37 cellular contexts compared by ENCODE assay signal in genomic region chr4:136097676-136098075, GRCh38.
"Had no signal": no experiment of that assay in that cellular context is flagged by ENCODE, and none has a peak within 500 bp of the region (broad histone marks: within the 10 kb centered on the region; RNA-seq: fewer than 3 reads in every experiment).

No MANE protein-coding gene starts in this region.

- ATAC-seq: activated CD8-positive, alpha-beta T cell treated with anti-CD3 and anti-CD28 coated beads for 36 hours; activated naive CD8-positive, alpha-beta T cell treated with anti-CD3 and anti-CD28 coated beads, Interleukin-2, amount 50 U/mL, for 24 hours; activated T-cell treated with anti-CD3 and anti-CD28 coated beads, Interleukin-2, amount 50 U/mL, for 4 hours; activated T-cell treated with anti-CD3 and anti-CD28 coated beads, Interleukin-2, amount 50 U/mL, for 72 hours; activated T-helper 17 cell treated with anti-CD3 and anti-CD28 coated beads, Interleukin-2, amount 50 U/mL, for 72 hours had no signal

- H3K9me3 Mint-ChIP-seq: activated B cell treated with CpG ODN at 0.5 μM for 24 hours; activated CD4-positive, alpha-beta T cell treated with anti-CD3 and anti-CD28 coated beads, Interleukin-2, amount 10 ng/mL, durations not matched to agents 24 days and 14 days; activated naive CD4-positive, alpha-beta T cell treated with anti-CD3 and anti-CD28 coated beads, Interleukin-2, amount 50 U/mL, for 24 hours; activated T-helper 17 cell treated with anti-CD3 and anti-CD28 coated beads, Interleukin-2, amount 50 U/mL, for 72 hours had no signal

- H3K4me3 Mint-ChIP-seq: activated B cell treated with CpG ODN at 0.5 μM for 24 hours; activated CD4-positive, alpha-beta memory T cell treated with anti-CD3 and anti-CD28 coated beads for 36 hours; activated CD4-positive, alpha-beta T cell treated with anti-CD3 and anti-CD28 coated beads, Interleukin-2, amount 10 ng/mL, durations not matched to agents 24 days and 14 days; activated CD8-positive, alpha-beta T cell treated with anti-CD3 and anti-CD28 coated beads for 36 hours; activated naive CD4-positive, alpha-beta T cell treated with anti-CD3 and anti-CD28 coated beads, Interleukin-2, amount 10 ng/mL, durations not matched to agents 7 days and 5 days; activated naive CD4-positive, alpha-beta T cell treated with anti-CD3 and anti-CD28 coated beads, Interleukin-2, amount 50 U/mL, for 24 hours; activated naive CD8-positive, alpha-beta T cell; activated naive CD8-positive, alpha-beta T cell treated with anti-CD3 and anti-CD28 coated beads, Interleukin-2, amount 10 ng/mL, durations not matched to agents 7 days and 5 days; activated naive CD8-positive, alpha-beta T cell treated with anti-CD3 and anti-CD28 coated beads, Interleukin-2, amount 50 U/mL, for 24 hours; activated T-cell treated with anti-CD3 and anti-CD28 coated beads, Interleukin-2, amount 50 U/mL, for 4 hours; activated T-cell treated with anti-CD3 and anti-CD28 coated beads, Interleukin-2, amount 50 U/mL, for 72 hours; activated T-helper 1 cell treated with anti-CD3 and anti-CD28 coated beads, Interleukin-12 subunit alpha, Interleukin-12 subunit beta, Interleukin-2, Interleukin-4 antibody, amounts not matched to agents 30 ng/mL and 10 ng/mL and 1 ng/mL, durations not matched to agents 14 hours and 24 hours and 36 hours; activated T-helper 17 cell treated with anti-CD3 and anti-CD28 coated beads, Interleukin-2, amount 50 U/mL, for 72 hours; brain; central memory CD8-positive, alpha-beta T cell; T-helper 1 cell treated with Interleukin-12 subunit alpha and Interleukin-12 subunit beta and Interleukin-4 antibody, amounts not matched to agents 30 μg/mL and 1 μg/mL, for 36 hours had no signal

- H3K27me3 Mint-ChIP-seq: activated B cell treated with CpG ODN at 0.5 μM for 24 hours; activated CD4-positive, alpha-beta memory T cell treated with anti-CD3 and anti-CD28 coated beads for 36 hours; activated CD4-positive, alpha-beta T cell treated with anti-CD3 and anti-CD28 coated beads, Interleukin-2, amount 10 ng/mL, durations not matched to agents 24 days and 14 days; activated CD8-positive, alpha-beta T cell treated with anti-CD3 and anti-CD28 coated beads for 36 hours; activated naive CD4-positive, alpha-beta T cell treated with anti-CD3 and anti-CD28 coated beads, Interleukin-2, amount 10 ng/mL, durations not matched to agents 7 days and 5 days; activated naive CD4-positive, alpha-beta T cell treated with anti-CD3 and anti-CD28 coated beads, Interleukin-2, amount 50 U/mL, for 24 hours; activated naive CD8-positive, alpha-beta T cell; activated naive CD8-positive, alpha-beta T cell treated with anti-CD3 and anti-CD28 coated beads, Interleukin-2, amount 10 ng/mL, durations not matched to agents 7 days and 5 days; activated naive CD8-positive, alpha-beta T cell treated with anti-CD3 and anti-CD28 coated beads, Interleukin-2, amount 50 U/mL, for 24 hours; activated T-helper 17 cell treated with anti-CD3 and anti-CD28 coated beads, Interleukin-2, amount 50 U/mL, for 72 hours; brain; central memory CD8-positive, alpha-beta T cell had no signal

- H3K36me3 ChIP-seq: ascending aorta, cardiac muscle cell had no signal

- DNase-seq: activated B cell treated with CpG ODN at 0.5 μM for 24 hours; activated CD4-positive, alpha-beta memory T cell treated with anti-CD3 and anti-CD28 coated beads for 36 hours; activated CD4-positive, alpha-beta T cell treated with anti-CD3 and anti-CD28 coated beads for 4 hours; activated CD4-positive, alpha-beta T cell treated with anti-CD3 and anti-CD28 coated beads, Interleukin-2, amount 10 ng/mL, durations not matched to agents 24 days and 14 days; activated CD4-positive, alpha-beta T cell treated with anti-CD3 and anti-CD28 coated beads, Interleukin-2, amount 50 U/mL, for 1 hour; activated CD4-positive, alpha-beta T cell treated with anti-CD3 and anti-CD28 coated beads, Interleukin-2, amount 50 U/mL, for 4 hours; activated CD4-positive, CD25-positive, alpha-beta regulatory T cell treated with anti-CD3 and anti-CD28 coated beads, Interleukin-2, amount 50 U/mL, for 72 hours; activated CD8-positive, alpha-beta memory T cell treated with anti-CD3 and anti-CD28 coated beads, Interleukin-2, amount 50 U/mL, for 4 hours; activated CD8-positive, alpha-beta T cell treated with anti-CD3 and anti-CD28 coated beads for 36 hours; activated effector memory CD4-positive, alpha-beta T cell treated with Interleukin-2 at 50 U/mL for 16 hours; activated gamma-delta T cell; activated naive CD4-positive, alpha-beta T cell treated with anti-CD3 and anti-CD28 coated beads, Interleukin-2, amount 10 ng/mL, durations not matched to agents 7 days and 5 days; activated naive CD4-positive, alpha-beta T cell treated with Interleukin-2 at 50 U/mL for 16 hours; activated naive CD8-positive, alpha-beta T cell treated with anti-CD3 and anti-CD28 coated beads, Interleukin-2, amount 10 ng/mL, durations not matched to agents 7 days and 5 days; activated naive CD8-positive, alpha-beta T cell treated with anti-CD3 and anti-CD28 coated beads, Interleukin-2, amount 50 U/mL, for 24 hours; activated T-cell treated with anti-CD3 and anti-CD28 coated beads for 4 hours; activated T-cell treated with anti-CD3 and anti-CD28 coated beads, Interleukin-2, amount 50 U/mL, for 1 hour; activated T-cell treated with anti-CD3 and anti-CD28 coated beads, Interleukin-2, amount 50 U/mL, for 4 hours; activated T-cell treated with anti-CD3 and anti-CD28 coated beads, Interleukin-2, amount 50 U/mL, for 72 hours; amygdala; anterior cingulate cortex; caudate nucleus; cerebellar nuclear complex; T-helper 1 cell; T1000 had no signal

- H3K4me3 ChIP-seq: ascending aorta, cardiac muscle cell had no signal

- H3K4me1 ChIP-seq: ascending aorta had no signal

- FAIRE-seq: bronchial epithelial cell, TTC549 had no signal

- H3K27ac ChIP-seq: ascending aorta, cardiac muscle cell, VCaP had no signal

- H3K9me3 ChIP-seq: ascending aorta had no signal

- H3K4me1 Mint-ChIP-seq: activated B cell treated with CpG ODN at 0.5 μM for 24 hours; activated CD4-positive, alpha-beta T cell treated with anti-CD3 and anti-CD28 coated beads, Interleukin-2, amount 10 ng/mL, durations not matched to agents 24 days and 14 days; activated naive CD4-positive, alpha-beta T cell treated with anti-CD3 and anti-CD28 coated beads, Interleukin-2, amount 10 ng/mL, durations not matched to agents 7 days and 5 days; activated naive CD4-positive, alpha-beta T cell treated with anti-CD3 and anti-CD28 coated beads, Interleukin-2, amount 50 U/mL, for 24 hours; activated naive CD8-positive, alpha-beta T cell treated with anti-CD3 and anti-CD28 coated beads, Interleukin-2, amount 10 ng/mL, durations not matched to agents 7 days and 5 days; activated naive CD8-positive, alpha-beta T cell treated with anti-CD3 and anti-CD28 coated beads, Interleukin-2, amount 50 U/mL, for 24 hours; activated T-helper 17 cell treated with anti-CD3 and anti-CD28 coated beads, Interleukin-2, amount 50 U/mL, for 72 hours; central memory CD8-positive, alpha-beta T cell had no signal

- H3K27ac Mint-ChIP-seq: activated B cell treated with CpG ODN at 0.5 μM for 24 hours; activated CD4-positive, alpha-beta memory T cell treated with anti-CD3 and anti-CD28 coated beads for 36 hours; activated CD4-positive, alpha-beta T cell treated with anti-CD3 and anti-CD28 coated beads, Interleukin-2, amount 10 ng/mL, durations not matched to agents 24 days and 14 days; activated CD8-positive, alpha-beta T cell treated with anti-CD3 and anti-CD28 coated beads for 36 hours; activated naive CD4-positive, alpha-beta T cell treated with anti-CD3 and anti-CD28 coated beads, Interleukin-2, amount 10 ng/mL, durations not matched to agents 7 days and 5 days; activated naive CD4-positive, alpha-beta T cell treated with anti-CD3 and anti-CD28 coated beads, Interleukin-2, amount 50 U/mL, for 24 hours; activated naive CD8-positive, alpha-beta T cell; activated naive CD8-positive, alpha-beta T cell treated with anti-CD3 and anti-CD28 coated beads, Interleukin-2, amount 10 ng/mL, durations not matched to agents 7 days and 5 days; activated naive CD8-positive, alpha-beta T cell treated with anti-CD3 and anti-CD28 coated beads, Interleukin-2, amount 50 U/mL, for 24 hours; activated T-cell treated with anti-CD3 and anti-CD28 coated beads, Interleukin-2, amount 50 U/mL, for 72 hours; activated T-helper 1 cell treated with anti-CD3 and anti-CD28 coated beads, Interleukin-12 subunit alpha, Interleukin-12 subunit beta, Interleukin-2, Interleukin-4 antibody, amounts not matched to agents 30 ng/mL and 10 ng/mL and 1 ng/mL, durations not matched to agents 14 hours and 24 hours and 36 hours; activated T-helper 17 cell treated with anti-CD3 and anti-CD28 coated beads, Interleukin-2, amount 50 U/mL, for 72 hours; brain; T-helper 1 cell treated with Interleukin-12 subunit alpha and Interleukin-12 subunit beta and Interleukin-4 antibody, amounts not matched to agents 30 μg/mL and 1 μg/mL, for 36 hours had no signal

- H3K27me3 ChIP-seq: ascending aorta, cardiac muscle cell had no signal

- H3K36me3 Mint-ChIP-seq: activated CD4-positive, alpha-beta memory T cell treated with anti-CD3 and anti-CD28 coated beads for 36 hours; activated naive CD4-positive, alpha-beta T cell treated with anti-CD3 and anti-CD28 coated beads, Interleukin-2, amount 10 ng/mL, durations not matched to agents 7 days and 5 days; activated naive CD4-positive, alpha-beta T cell treated with anti-CD3 and anti-CD28 coated beads, Interleukin-2, amount 50 U/mL, for 24 hours; activated naive CD8-positive, alpha-beta T cell; activated naive CD8-positive, alpha-beta T cell treated with anti-CD3 and anti-CD28 coated beads, Interleukin-2, amount 10 ng/mL, durations not matched to agents 7 days and 5 days; brain had no signal
